In genomic region chr4:75708218-75708691, GRCh38 we compare ENCODE assay signal across 8 cellular contexts. TPM values are rescaled to one million over a fixed set of nuclear protein-coding genes. Genes with fewer than 3 reads are reported as not detected.
A peak's percentile ranks its signal among the peaks of the same experiment; 100 is the strongest.
DNase-seq lines count a peak whose midpoint lies in the region; ATAC-seq and TF ChIP-seq lines count a peak whose summit lies in the region.

No MANE protein-coding gene starts in this region.

- intact Hi-C loops in Right ventricle myocardium inferior (cut with DNase I), result no loop called here

- TF ChIP-seq CTCF in BJ (IDR thresholded peaks at IDR 0.05; ENCODE audit: insufficient read depth, low read depth, low read length) (peak; percentile 21; the same call in 1 of the 2 replicates), VCaP (conservative IDR thresholded peaks at IDR 0.05) (0 out of 2 replicates have a peak, but pooled peaks have one; percentile 6), fibroblast of the aortic adventitia (IDR thresholded peaks at IDR 0.05; ENCODE audit: insufficient read depth, low read length) (peak; percentile 17)

- CTCF ChIA-PET in BJ (lab: Yijun Ruan, JAX), result no interaction called here

- ATAC-seq in GM19463 (IDR thresholded peaks at IDR 0.05; ENCODE audit: unreplicated experiment), result peak; percentile 71
- ATAC-seq in HG03135 (IDR thresholded peaks at IDR 0.05; ENCODE audit: unreplicated experiment), result no peak
- no peak for ATAC-seq in Right ventricle myocardium inferior

- no peak for DNase-seq in BJ (ENCODE audit: low read depth)
- DNase-seq in fibroblast of the aortic adventitia (ENCODE audit: low read depth), result no peak
- peak; percentile 1 for DNase-seq in stimulated activated naive CD4-positive, alpha-beta T cell treated with Interleukin-2 at 50 U/mL for 16 hours (lab: John Stamatoyannopoulos, UW)
- DNase-seq in Right ventricle myocardium inferior (ENCODE audit: missing footprints), result no peak
- no peak for DNase-seq in NCI-H146 (lab: John Stamatoyannopoulos, UW)

- H3K27ac ChIP-seq in VCaP, result no peak overlapping the region

- no peaks in the 10 kb centered on the region for H3K27me3 ChIP-seq in BJ (ENCODE audit: control insufficient read depth, insufficient read depth, low read length)

- POLR2A ChIA-PET in BJ (lab: Charles Lee), result interaction anchor here (0.6 kb wide), 1 partner anchor 123 kb away, joined by 4 read pairs; no protein-coding TSS in a partner anchor

- H3K4me3 ChIP-seq in BJ (ENCODE audit: low read depth, low read length) (no peak overlapping the region), fibroblast of the aortic adventitia (ENCODE audit: low read depth, low read length) (no peak overlapping the region)

- no peaks in the 10 kb centered on the region; the same call in 1 of the 2 replicates for H3K36me3 ChIP-seq in BJ (ENCODE audit: control insufficient read depth, insufficient read depth, low read length)

RNA-seq across cellular contexts. Expression of gene USO1, which starts 16.1 kb away (rescaled TPM):
- 41.3 and 90.3 TPM in 2 replicates for polyA plus RNA-seq in BJ (2011; rRNA removed)
- 27.6 and 32.5 TPM in 2 replicates for polyA minus RNA-seq in BJ (2011; rRNA and poly(A)+ RNA removed)
- total RNA-seq in fibroblast of the aortic adventitia (ENCODE audit: low replicate concordance), result 75.5 and 124 TPM in 2 replicates
- total RNA-seq in Right ventricle myocardium inferior, result 85.0 TPM

RNA-seq across cellular contexts. Expression of gene G3BP2, which starts 35.0 kb away (rescaled TPM):
- 57.6 and 117 TPM in 2 replicates for polyA plus RNA-seq in BJ (2011; rRNA removed)
- 34.3 and 41.0 TPM in 2 replicates for polyA minus RNA-seq in BJ (2011; rRNA and poly(A)+ RNA removed)
- 177 and 407 TPM in 2 replicates for total RNA-seq in fibroblast of the aortic adventitia (ENCODE audit: low replicate concordance)
- total RNA-seq in Right ventricle myocardium inferior, result 65.5 TPM
